In the genomic region with DNA sequence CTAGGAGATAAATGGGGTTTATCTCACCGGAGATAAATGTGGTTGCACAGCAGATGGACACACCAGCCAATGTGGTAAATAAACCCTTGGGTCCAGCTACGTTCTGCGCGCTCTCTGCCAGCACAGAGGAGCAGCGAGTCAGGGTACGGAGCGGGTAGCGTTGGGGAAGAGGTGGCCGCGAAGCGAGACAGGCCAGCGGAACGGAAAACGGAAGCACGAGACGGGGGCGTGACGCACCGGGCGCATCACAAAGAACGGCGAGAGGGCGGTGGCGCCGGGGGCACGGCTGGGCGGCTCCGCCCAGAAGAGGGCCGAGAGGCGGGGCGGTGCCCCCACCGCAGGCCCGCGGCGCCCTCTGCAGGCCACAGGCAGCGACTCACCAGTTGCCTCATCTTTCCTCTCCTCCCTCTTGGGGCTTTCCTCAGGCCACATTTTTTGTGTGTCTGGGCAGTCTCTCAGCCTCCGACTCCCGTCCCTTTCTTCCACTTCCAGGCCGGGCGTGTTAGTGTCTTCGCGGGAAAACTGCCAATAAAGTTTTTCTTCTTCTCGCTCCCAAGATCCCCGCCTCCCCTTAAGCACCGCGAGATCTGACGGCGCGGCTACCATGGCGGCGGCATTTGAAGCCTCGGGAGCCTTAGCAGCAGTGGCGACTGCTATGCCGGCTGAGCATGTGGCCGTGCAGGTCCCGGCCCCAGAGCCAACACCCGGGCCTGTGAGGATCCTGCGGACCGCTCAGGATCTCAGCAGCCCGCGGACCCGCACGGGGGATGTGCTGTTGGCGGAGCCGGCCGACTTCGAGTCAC, we compare ENCODE assay signal across 8 cellular contexts. TPM values are rescaled to one million over a fixed set of nuclear protein-coding genes. Genes with fewer than 3 reads are reported as not detected.
A peak's percentile ranks its signal among the peaks of the same experiment; 100 is the strongest.
DNase-seq lines count a peak whose midpoint lies in the region; ATAC-seq and TF ChIP-seq lines count a peak whose summit lies in the region.

A gene with protein sequence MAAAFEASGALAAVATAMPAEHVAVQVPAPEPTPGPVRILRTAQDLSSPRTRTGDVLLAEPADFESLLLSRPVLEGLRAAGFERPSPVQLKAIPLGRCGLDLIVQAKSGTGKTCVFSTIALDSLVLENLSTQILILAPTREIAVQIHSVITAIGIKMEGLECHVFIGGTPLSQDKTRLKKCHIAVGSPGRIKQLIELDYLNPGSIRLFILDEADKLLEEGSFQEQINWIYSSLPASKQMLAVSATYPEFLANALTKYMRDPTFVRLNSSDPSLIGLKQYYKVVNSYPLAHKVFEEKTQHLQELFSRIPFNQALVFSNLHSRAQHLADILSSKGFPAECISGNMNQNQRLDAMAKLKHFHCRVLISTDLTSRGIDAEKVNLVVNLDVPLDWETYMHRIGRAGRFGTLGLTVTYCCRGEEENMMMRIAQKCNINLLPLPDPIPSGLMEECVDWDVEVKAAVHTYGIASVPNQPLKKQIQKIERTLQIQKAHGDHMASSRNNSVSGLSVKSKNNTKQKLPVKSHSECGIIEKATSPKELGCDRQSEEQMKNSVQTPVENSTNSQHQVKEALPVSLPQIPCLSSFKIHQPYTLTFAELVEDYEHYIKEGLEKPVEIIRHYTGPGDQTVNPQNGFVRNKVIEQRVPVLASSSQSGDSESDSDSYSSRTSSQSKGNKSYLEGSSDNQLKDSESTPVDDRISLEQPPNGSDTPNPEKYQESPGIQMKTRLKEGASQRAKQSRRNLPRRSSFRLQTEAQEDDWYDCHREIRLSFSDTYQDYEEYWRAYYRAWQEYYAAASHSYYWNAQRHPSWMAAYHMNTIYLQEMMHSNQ (plus strand): TSS at position 581 of the 803 bp plus-strand sequence. CDS start 24 bp downstream, at position 605.

- H3K4me3 ChIP-seq in NB4 (ENCODE audit: low read depth, low read length) (peak within 1 kb of the TSS; percentile 97), SK-N-MC (peak within 1 kb of the TSS; percentile 98), testis (peak within 1 kb of the TSS; percentile 91 to 98)

- H3K27me3 ChIP-seq in testis: no peaks in the 10 kb centered on the region

- DNase-seq in GM10248 (ENCODE audit: extremely low spot score) (peak; percentile 98), NB4 (ENCODE audit: low read depth) (peak; percentile 96), SK-N-MC (ENCODE audit: low read depth, low spot score) (peak; percentile 86), germinal center (ENCODE audit: low spot score) (peak; percentile 97), omental fat pad (ENCODE audit: low spot score) (peak; percentile 80), testis (peak; percentile 95)
- peak; percentile 93 for DNase-seq in activated naive CD4-positive, alpha-beta T cell treated with anti-CD3 and anti-CD28 coated beads, Interleukin-2, amount 50 U/mL, for 16 hours

- peak within 1 kb of the TSS; percentile 98 for H3K9ac ChIP-seq in SK-N-MC (ENCODE audit: insufficient read length)

- CTCF ChIA-PET in GM10248 (lab: Yijun Ruan, JAX): interaction anchor here (0.6 to 5.0 kb wide), 30 partner anchors 8 to 539 kb away, joined by 3 to 56 read pairs (median 4); a partner anchor contains a TSS

- POLR2A ChIA-PET in GM10248 (lab: Yijun Ruan, JAX): interaction anchor here (0.7 to 1.5 kb wide), 3 partner anchors 16 to 274 kb away, joined by 3 to 4 read pairs (median 4); a partner anchor contains a TSS

- TF ChIP-seq POLR2A in NB4 (IDR thresholded peaks at IDR 0.05; ENCODE audit: extremely low read depth, insufficient read length): peak; percentile 92
- no peak for TF ChIP-seq POLR2A in testis (IDR thresholded peaks at IDR 0.05)

- H3K9me3 ChIP-seq in SK-N-MC (ENCODE audit: low read depth, low read length): no peaks in the 10 kb centered on the region
- H3K9me3 ChIP-seq in testis: no peaks in the 10 kb centered on the region

- 0 to 1% methylated on average over 51 to 67 of the region's 67 CpGs for WGBS in testis, 2 donors

- peak; percentile 91 for TF ChIP-seq CTCF in GM10248 (IDR thresholded peaks at IDR 0.05; ENCODE audit: control extremely low read depth, extremely low read depth, low read depth, missing control alignments)
- peak; percentile 68 for TF ChIP-seq CTCF in NB4 (IDR thresholded peaks at IDR 0.05; ENCODE audit: low read depth, low read length)
- peak in 2 of 3 donors; percentile 35 to 91 for TF ChIP-seq CTCF in omental fat pad (IDR thresholded peaks at IDR 0.05)
- peak; percentile 94 to 98 (median 97) for TF ChIP-seq CTCF in testis (IDR thresholded peaks at IDR 0.05)

- H3K36me3 ChIP-seq in SK-N-MC (ENCODE audit: insufficient read depth, low read length): peaks cover 26% of the 10 kb centered on the region
- H3K36me3 ChIP-seq in testis (ENCODE audit: low read depth, missing control alignments): no peaks in the 10 kb centered on the region

- ATAC-seq in HG02571 (IDR thresholded peaks at IDR 0.05; ENCODE audit: unreplicated experiment) (peak; percentile 91), omental fat pad (ENCODE audit: low FRiP score) (peak; percentile 99)

- intact Hi-C loops in testis (cut with DNase I; ENCODE audit: low total_unique reads): loop anchor here (10.0 kb wide), 1 partner anchor 271 kb away; no protein-coding TSS in a partner anchor

- H3K27ac ChIP-seq in SK-N-MC (peak within 1 kb of the TSS; percentile 86), testis (peak within 1 kb of the TSS; percentile 86 to 96)

- H3K4me1 ChIP-seq in testis: peaks cover 17% of the 10 kb centered on the region

RNA-seq across cellular contexts. Expression of the gene that starts here (rescaled TPM):
- total RNA-seq in omental fat pad (10 to 100 TPM; 12.8 to 24.7 (median 21.3) TPM), testis (100 to 1,000 TPM in 1 of 2 donors, 10 to 100 TPM in 1; 86.3 to 168 TPM)
- 148 TPM for polyA plus RNA-seq in testis (ENCODE audit: insufficient read depth, low read depth, low replicate concordance)

Comparison
In these comparisons a context has a peak if more than half of its experiments do, and no peak if none do; other contexts are left out.
1. Peak in every context shown above with its lines: DNase-seq, ATAC-seq, H3K4me3 ChIP-seq and H3K27ac ChIP-seq.